ENCODE assay signal across 8 cellular contexts in genomic region chr4:77734928-77735327, GRCh38.
DNase-seq lines count a peak whose midpoint lies in the region; ATAC-seq and TF ChIP-seq lines count a peak whose summit lies in the region.

No MANE protein-coding gene starts in this region.

- TF ChIP-seq CTCF in GM13976 (IDR thresholded peaks at IDR 0.05; ENCODE audit: borderline replicate concordance, control extremely low read depth, extremely low read depth, insufficient read depth, missing control alignments) (no peak), chondrocyte (IDR thresholded peaks at IDR 0.05) (no peak)

- peaks cover 49% of the 10 kb centered on the region for H3K4me1 Mint-ChIP-seq in activated CD4-positive, alpha-beta memory T cell treated with anti-CD3 and anti-CD28 coated beads, Interleukin-2, amount 10 ng/mL, durations not matched to agents 7 days and 5 days
- peaks cover 4% of the 10 kb centered on the region for H3K4me1 Mint-ChIP-seq in chondrocyte (ENCODE audit: low read depth)

- DNase-seq in GM13976 (ENCODE audit: low spot score) (peak; percentile 44), HS-5 (ENCODE audit: low read depth) (peak; percentile 2), kidney tubule cell (ENCODE audit: low spot score) (peak; percentile 87), chondrocyte (ENCODE audit: low spot score) (no peak), posterior vena cava (ENCODE audit: low spot score) (no peak), foreskin melanocyte (no peak)
- peak; percentile 42 for DNase-seq in activated CD4-positive, alpha-beta memory T cell treated with anti-CD3 and anti-CD28 coated beads, Interleukin-2, amount 10 ng/mL, durations not matched to agents 7 days and 5 days

- intact Hi-C loops in posterior vena cava (cut with DNase I): no loop called here

- POLR2A ChIA-PET in activated CD4-positive, alpha-beta memory T cell treated with anti-CD3 and anti-CD28 coated beads, Interleukin-2, amount 10 ng/mL, durations not matched to agents 7 days and 5 days (lab: Charles Lee): interaction anchor here (0.9 to 1.6 kb wide), 6 partner anchors 9 to 127 kb away, joined by 3 to 11 read pairs (median 4); partner anchors contain the start of gene MRPL1

- peak overlapping the region; percentile 49 for H3K4me3 Mint-ChIP-seq in activated CD4-positive, alpha-beta memory T cell treated with anti-CD3 and anti-CD28 coated beads, Interleukin-2, amount 10 ng/mL, durations not matched to agents 7 days and 5 days
- H3K4me3 Mint-ChIP-seq in chondrocyte (ENCODE audit: unreplicated experiment): no peak overlapping the region

- no peaks in the 10 kb centered on the region for H3K9me3 Mint-ChIP-seq in activated CD4-positive, alpha-beta memory T cell treated with anti-CD3 and anti-CD28 coated beads, Interleukin-2, amount 10 ng/mL, durations not matched to agents 7 days and 5 days
- no peaks in the 10 kb centered on the region for H3K9me3 Mint-ChIP-seq in chondrocyte (ENCODE audit: low read depth)

- CTCF ChIA-PET in activated CD4-positive, alpha-beta memory T cell treated with anti-CD3 and anti-CD28 coated beads, Interleukin-2, amount 10 ng/mL, durations not matched to agents 7 days and 5 days (lab: Charles Lee): interaction anchor here (1.4 kb wide), 1 partner anchor 127 kb away, joined by 4 read pairs; the partner anchor contains the start of gene MRPL1

- in situ Hi-C loops in GM13976 (cut with MboI; ENCODE audit: low sequenced_read_pairs, unreplicated experiment): no loop called here

- H3K27me3 Mint-ChIP-seq in activated CD4-positive, alpha-beta memory T cell treated with anti-CD3 and anti-CD28 coated beads, Interleukin-2, amount 10 ng/mL, durations not matched to agents 7 days and 5 days: no peaks in the 10 kb centered on the region
- no peaks in the 10 kb centered on the region for H3K27me3 Mint-ChIP-seq in chondrocyte (ENCODE audit: low read depth)

- peak overlapping the region; percentile 59 for H3K27ac Mint-ChIP-seq in activated CD4-positive, alpha-beta memory T cell treated with anti-CD3 and anti-CD28 coated beads, Interleukin-2, amount 10 ng/mL, durations not matched to agents 7 days and 5 days
- no peak overlapping the region for H3K27ac Mint-ChIP-seq in chondrocyte (ENCODE audit: unreplicated experiment)

- ATAC-seq in GM21717 (IDR thresholded peaks at IDR 0.05; ENCODE audit: unreplicated experiment): peak; percentile 99

- H3K36me3 Mint-ChIP-seq in activated CD4-positive, alpha-beta memory T cell treated with anti-CD3 and anti-CD28 coated beads, Interleukin-2, amount 10 ng/mL, durations not matched to agents 7 days and 5 days (ENCODE audit: low read depth): peaks cover 67% of the 10 kb centered on the region
- H3K36me3 Mint-ChIP-seq in chondrocyte (ENCODE audit: low read depth): peaks cover 7% of the 10 kb centered on the region

Comparison
In these comparisons a context has a peak if more than half of its experiments do, and no peak if none do; other contexts are left out.
1. DNase-seq: peak in GM13976 (single experiment), HS-5 (single experiment), activated CD4-positive, alpha-beta memory T cell treated with anti-CD3 and anti-CD28 coated beads, Interleukin-2, amount 10 ng/mL, durations not matched to agents 7 days and 5 days (single experiment) and kidney tubule cell (single experiment); none in chondrocyte (single experiment), posterior vena cava (single experiment) and foreskin melanocyte (single experiment).